Comparison of ENCODE assay signal across 37 cellular contexts in the genomic region with DNA sequence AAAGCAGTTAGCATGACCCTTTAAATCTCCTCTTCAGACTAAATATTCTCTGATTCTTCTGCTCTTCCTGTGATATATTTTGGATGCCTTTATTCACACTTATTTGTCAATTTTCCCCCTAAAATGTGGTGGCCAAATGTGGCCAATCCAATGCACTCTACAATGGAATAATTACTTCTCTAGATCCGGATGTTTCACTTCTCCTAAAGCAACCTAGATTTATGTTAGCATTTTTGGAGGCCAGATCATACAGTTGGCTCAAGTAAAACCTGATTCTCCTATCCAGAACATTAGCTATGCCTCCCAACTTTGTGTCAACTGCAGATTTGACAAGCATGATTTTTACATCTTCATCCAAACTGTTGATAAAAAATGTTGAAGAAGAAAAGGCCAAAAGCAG.
"Had no signal": no experiment of that assay in that cellular context is flagged by ENCODE, and none has a peak within 500 bp of the region (broad histone marks: within the 10 kb centered on the region; RNA-seq: fewer than 3 reads in every experiment).

No MANE protein-coding gene starts in this region.

- H3K27me3 Mint-ChIP-seq: activated CD4-positive, alpha-beta memory T cell treated with anti-CD3 and anti-CD28 coated beads, Interleukin-2, amount 10 ng/mL, durations not matched to agents 7 days and 5 days; activated CD8-positive, alpha-beta memory T cell treated with anti-CD3 and anti-CD28 coated beads, Interleukin-2, amount 10 ng/mL, durations not matched to agents 7 days and 5 days; activated naive CD4-positive, alpha-beta T cell treated with anti-CD3 and anti-CD28 coated beads, Interleukin-2, amount 10 ng/mL, durations not matched to agents 7 days and 5 days; brain had no signal

- H3K36me3 ChIP-seq: Peyer's patch had no signal

- H3K4me1 Mint-ChIP-seq: activated CD4-positive, alpha-beta memory T cell treated with anti-CD3 and anti-CD28 coated beads, Interleukin-2, amount 10 ng/mL, durations not matched to agents 7 days and 5 days; activated CD8-positive, alpha-beta memory T cell treated with anti-CD3 and anti-CD28 coated beads, Interleukin-2, amount 10 ng/mL, durations not matched to agents 7 days and 5 days; activated naive CD4-positive, alpha-beta T cell treated with anti-CD3 and anti-CD28 coated beads, Interleukin-2, amount 10 ng/mL, durations not matched to agents 7 days and 5 days; activated naive CD8-positive, alpha-beta T cell treated with anti-CD3 and anti-CD28 coated beads, Interleukin-2, amount 50 U/mL, for 24 hours; brain had no signal

- H3K4me1 ChIP-seq: Peyer's patch had no signal

- H3K4me3 Mint-ChIP-seq: activated B cell treated with CpG ODN at 0.5 μM for 24 hours; activated CD4-positive, alpha-beta memory T cell treated with anti-CD3 and anti-CD28 coated beads, Interleukin-2, amount 10 ng/mL, durations not matched to agents 7 days and 5 days; activated CD8-positive, alpha-beta memory T cell treated with anti-CD3 and anti-CD28 coated beads, Interleukin-2, amount 10 ng/mL, durations not matched to agents 7 days and 5 days; activated naive CD4-positive, alpha-beta T cell treated with anti-CD3 and anti-CD28 coated beads, Interleukin-2, amount 10 ng/mL, durations not matched to agents 7 days and 5 days; activated naive CD8-positive, alpha-beta T cell; activated naive CD8-positive, alpha-beta T cell treated with anti-CD3 and anti-CD28 coated beads, Interleukin-2, amount 50 U/mL, for 24 hours; brain had no signal

- ATAC-seq: activated CD8-positive, alpha-beta memory T cell treated with anti-CD3 and anti-CD28 coated beads, Interleukin-2, amount 10 ng/mL, durations not matched to agents 7 days and 5 days; activated naive CD8-positive, alpha-beta T cell treated with anti-CD3 and anti-CD28 coated beads, Interleukin-2, amount 50 U/mL, for 24 hours; PC-3; Right ventricle myocardium inferior; SK-N-SH treated with all-trans-retinoic acid at 6 μM for 48 hours had no signal

- H3K27me3 ChIP-seq: Peyer's patch had no signal

- H3K4me3 ChIP-seq: Peyer's patch had no signal

- DNase-seq: activated B cell treated with CpG ODN at 0.5 μM for 24 hours; activated CD4-positive, alpha-beta memory T cell treated with anti-CD3 and anti-CD28 coated beads, Interleukin-2, amount 10 ng/mL, durations not matched to agents 7 days and 5 days; activated CD4-positive, alpha-beta T cell treated with anti-CD3 and anti-CD28 coated beads for 4 hours; activated CD4-positive, CD25-positive, alpha-beta regulatory T cell treated with anti-CD3 and anti-CD28 coated beads, Interleukin-2, amount 50 U/mL, for 72 hours; activated CD8-positive, alpha-beta memory T cell treated with anti-CD3 and anti-CD28 coated beads for 24 hours; activated CD8-positive, alpha-beta memory T cell treated with anti-CD3 and anti-CD28 coated beads, Interleukin-2, amount 10 ng/mL, durations not matched to agents 7 days and 5 days; activated CD8-positive, alpha-beta memory T cell treated with anti-CD3 and anti-CD28 coated beads, Interleukin-2, amount 50 U/mL, for 48 hours; activated effector memory CD4-positive, alpha-beta T cell treated with Interleukin-2 at 50 U/mL for 16 hours; activated naive CD4-positive, alpha-beta T cell treated with anti-CD3 and anti-CD28 coated beads, Interleukin-2, amount 10 ng/mL, durations not matched to agents 7 days and 5 days; activated naive CD8-positive, alpha-beta T cell treated with anti-CD3 and anti-CD28 coated beads, Interleukin-2, amount 50 U/mL, for 24 hours; activated T-cell treated with anti-CD3 and anti-CD28 coated beads, Interleukin-2, amount 50 U/mL, for 48 hours; anterior cingulate cortex; central memory CD4-positive, alpha-beta T cell; NCI-H1105; NCI-H1417 treated with DMSO at 0.1 percent for 48 hours; NCI-H1694; NCI-H1930; NCI-H2081 treated with DMSO at 0.1 percent for 48 hours; NCI-H226; NCI-H446 treated with DMSO at 0.1 percent for 48 hours; NCI-H524; NCI-H69; NCI-H82; PC-3; Peyer's patch; SIG-M5; SW 1271; T-helper 1 cell; T-helper 2 cell; T-helper 9 cell had no signal

- FAIRE-seq: colon had no signal

- H3K27ac ChIP-seq: Peyer's patch, RWPE1, VCaP had no signal

- H3K9me3 Mint-ChIP-seq: activated B cell treated with CpG ODN at 0.5 μM for 24 hours; activated CD4-positive, alpha-beta memory T cell treated with anti-CD3 and anti-CD28 coated beads, Interleukin-2, amount 10 ng/mL, durations not matched to agents 7 days and 5 days; activated naive CD4-positive, alpha-beta T cell treated with anti-CD3 and anti-CD28 coated beads, Interleukin-2, amount 10 ng/mL, durations not matched to agents 7 days and 5 days; activated naive CD8-positive, alpha-beta T cell treated with anti-CD3 and anti-CD28 coated beads, Interleukin-2, amount 50 U/mL, for 24 hours; brain had no signal

- H3K27ac Mint-ChIP-seq: activated B cell treated with CpG ODN at 0.5 μM for 24 hours; activated CD4-positive, alpha-beta memory T cell treated with anti-CD3 and anti-CD28 coated beads, Interleukin-2, amount 10 ng/mL, durations not matched to agents 7 days and 5 days; activated CD8-positive, alpha-beta memory T cell treated with anti-CD3 and anti-CD28 coated beads, Interleukin-2, amount 10 ng/mL, durations not matched to agents 7 days and 5 days; activated naive CD4-positive, alpha-beta T cell treated with anti-CD3 and anti-CD28 coated beads, Interleukin-2, amount 10 ng/mL, durations not matched to agents 7 days and 5 days; activated naive CD8-positive, alpha-beta T cell; activated naive CD8-positive, alpha-beta T cell treated with anti-CD3 and anti-CD28 coated beads, Interleukin-2, amount 50 U/mL, for 24 hours; brain had no signal

- H3K9me3 ChIP-seq: Peyer's patch had no signal

- H3K36me3 Mint-ChIP-seq: activated CD8-positive, alpha-beta memory T cell treated with anti-CD3 and anti-CD28 coated beads, Interleukin-2, amount 10 ng/mL, durations not matched to agents 7 days and 5 days; activated naive CD4-positive, alpha-beta T cell treated with anti-CD3 and anti-CD28 coated beads, Interleukin-2, amount 10 ng/mL, durations not matched to agents 7 days and 5 days; activated naive CD8-positive, alpha-beta T cell; brain had no signal
